Comparison of ENCODE assay signal across 11 cellular contexts in the genomic region with DNA sequence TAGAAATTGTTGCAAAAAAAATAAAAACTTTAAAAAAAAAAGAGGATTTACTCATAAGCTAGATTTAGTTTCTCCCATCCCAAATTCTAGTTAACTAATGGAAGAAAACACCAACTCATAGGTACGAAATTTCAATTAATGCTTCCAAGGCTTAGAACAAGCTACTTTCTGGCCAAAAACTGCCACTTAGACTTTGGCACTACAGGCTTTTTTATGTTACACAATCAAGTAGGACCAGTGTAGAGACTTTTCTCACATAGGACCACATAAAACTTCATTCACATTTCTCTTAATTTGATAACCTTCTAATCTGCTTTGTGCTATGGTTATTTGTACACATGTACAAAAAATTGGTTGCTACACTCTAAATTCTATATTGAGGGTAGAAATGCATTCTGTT. TPM values are rescaled to one million over a fixed set of nuclear protein-coding genes. Genes with fewer than 3 reads are reported as not detected.
A peak's percentile ranks its signal among the peaks of the same experiment; 100 is the strongest.
DNase-seq lines count a peak whose midpoint lies in the region; ATAC-seq and TF ChIP-seq lines count a peak whose summit lies in the region.
"Had no signal": no experiment of that assay in that cellular context is flagged by ENCODE, and none has a peak within 500 bp of the region (broad histone marks: within the 10 kb centered on the region; RNA-seq: fewer than 3 reads in every experiment).

No MANE protein-coding gene starts in this region.

- DNase-seq in H9 (no peak), PC-3 (no peak), fibroblast of the aortic adventitia (ENCODE audit: low read depth) (no peak), retinal pigment epithelial cell (ENCODE audit: low read depth) (no peak), G401 (ENCODE audit: low spot score) (no peak), NCI-H524 treated with DMSO at 0.1 percent for 48 hours (lab: John Stamatoyannopoulos, UW) (no peak)
- no peak for DNase-seq in NK-92 treated with Interleukin-12 subunit alpha and Interleukin-12 subunit beta, amount 100 ng/mL, for 24 hours (lab: John Stamatoyannopoulos, UW)
- DNase-seq: aorta, NCI-H1436 treated with DMSO at 0.1 percent for 48 hours had no signal

- H2BK120ac ChIP-seq in H9 (ENCODE audit: low read depth, low read length, poor library complexity, severe bottlenecking): no peak overlapping the region

- H2BK20ac ChIP-seq in H9 (ENCODE audit: low read depth, low read length, poor library complexity, severe bottlenecking): no peak overlapping the region

- H3K9ac ChIP-seq in H9 (ENCODE audit: extremely low read depth, insufficient read length, low read length): peak overlapping the region; percentile 71
- no peak overlapping the region for H3K9ac ChIP-seq in PC-3 (ENCODE audit: low read length)

- peaks cover 51% of the 10 kb centered on the region; the same call in 1 of the 2 replicates for H3K79me2 ChIP-seq in H9 (ENCODE audit: insufficient read depth, low read length)
- H3K79me2 ChIP-seq in PC-3 (ENCODE audit: low read length): peaks cover 88% of the 10 kb centered on the region

- no peak overlapping the region for H2BK15ac ChIP-seq in H9 (ENCODE audit: low read depth, low read length)

- no TSS peak for BruUV-seq in PC-3 (replicated peaks; lab: Mats Ljungman, UMichigan)

- H3K9me3 Mint-ChIP-seq in H9: no peaks in the 10 kb centered on the region

- no peaks in the 10 kb centered on the region for H3K9me3 ChIP-seq in H9 (ENCODE audit: control insufficient read depth, low read depth, low read length)
- no peaks in the 10 kb centered on the region for H3K9me3 ChIP-seq in PC-3 (ENCODE audit: low read length)
- H3K9me3 ChIP-seq: esophagus muscularis mucosa had no signal

- no peak overlapping the region for H3T11ph ChIP-seq in H9 (ENCODE audit: low read length)

- H3K23ac ChIP-seq in H9 (ENCODE audit: insufficient read length, low read depth, low read length): no peak overlapping the region

- TF ChIP-seq CTCF in H9 (conservative IDR thresholded peaks at IDR 0.05): no peak
- TF ChIP-seq CTCF in PC-3 (conservative IDR thresholded peaks at IDR 0.05; ENCODE audit: low read depth, low read length): no peak
- TF ChIP-seq CTCF in fibroblast of the aortic adventitia (IDR thresholded peaks at IDR 0.05; ENCODE audit: insufficient read depth, low read length): no peak
- TF ChIP-seq CTCF in retinal pigment epithelial cell (conservative IDR thresholded peaks at IDR 0.05; ENCODE audit: low read depth, low read length): no peak

- peak overlapping the region; percentile 32 to 90 (median 50); a peak in 6 of 7 replicates for H3K27ac Mint-ChIP-seq in H9

- H3K4me3 ChIP-seq in PC-3 (ENCODE audit: low read length) (peak overlapping the region; percentile 82), fibroblast of the aortic adventitia (ENCODE audit: low read depth, low read length) (peak overlapping the region; percentile 1), retinal pigment epithelial cell (ENCODE audit: low read length) (peak overlapping the region; percentile 2)

- intact Hi-C loops in PC-3 (cut with micrococcal nuclease): no loop called here

- H2BK12ac ChIP-seq in H9 (ENCODE audit: insufficient read length, low read depth, low read length): no peak overlapping the region

- H3K27me3 Mint-ChIP-seq in H9 (ENCODE audit: low read depth): no peaks in the 10 kb centered on the region

- H4K5ac ChIP-seq in H9 (ENCODE audit: insufficient read length, low read depth, low read length): no peak overlapping the region

- POLR2A ChIA-PET in PC-3 (lab: Charles Lee; ENCODE audit: unreplicated experiment): interaction anchor here (0.6 kb wide), 1 partner anchor 98 kb away, joined by 3 read pairs; the partner anchor contains the start of gene RBX1

- H2AFZ ChIP-seq in H9 (ENCODE audit: low read length) (no peak overlapping the region), PC-3 (ENCODE audit: low read length) (no peak overlapping the region)

- no peak overlapping the region for H3K4ac ChIP-seq in H9 (ENCODE audit: low read depth, low read length)

- H2AK5ac ChIP-seq in H9 (ENCODE audit: insufficient read length, low read length): no peak overlapping the region

- peaks cover 5 to 37% (median 25%) of the 10 kb centered on the region in 3 experiments for H3K36me3 Mint-ChIP-seq in H9 (ENCODE audit: insufficient read depth in 1 of 3, low read depth in 3 of 3)

- H4K91ac ChIP-seq in H9 (ENCODE audit: insufficient read length, low read depth, low read length): no peak overlapping the region

- no peak overlapping the region for H2BK5ac ChIP-seq in H9 (ENCODE audit: insufficient read length, low read length)

- no peak for ATAC-seq in PC-3
- ATAC-seq: HCT116 had no signal

- in situ Hi-C loops in G401 (cut with HindIII; ENCODE audit: low sequenced_read_pairs): no loop called here

- H3K27ac ChIP-seq in H9 (ENCODE audit: insufficient read length, low read depth, low read length) (no peak overlapping the region), PC-3 (ENCODE audit: low read length) (no peak overlapping the region)

- peaks cover 14% of the 10 kb centered on the region; the same call in 1 of the 2 replicates for H3K36me3 ChIP-seq in PC-3 (ENCODE audit: low read depth, low read length)

- H3K4me3 Mint-ChIP-seq in H9: peak overlapping the region; percentile 4 to 17; a peak in 3 of 5 replicates

- no peaks in the 10 kb centered on the region for H4K20me1 ChIP-seq in H9 (ENCODE audit: control insufficient read depth, insufficient read depth, insufficient read length)
- peaks cover 22% of the 10 kb centered on the region; the same call in 1 of the 2 replicates for H4K20me1 ChIP-seq in PC-3 (ENCODE audit: low read length)

- H3K4me2 ChIP-seq in H9 (ENCODE audit: insufficient read depth, insufficient read length, low read length) (no peak overlapping the region), PC-3 (ENCODE audit: low read length) (peak overlapping the region; percentile 95)

- no peak overlapping the region for H3K56ac ChIP-seq in H9 (ENCODE audit: insufficient read length, low read depth, low read length)

- peaks cover 6% of the 10 kb centered on the region for H3K79me1 ChIP-seq in H9 (ENCODE audit: insufficient read depth, low read depth, low read length, poor library complexity, severe bottlenecking)

- no peaks in the 10 kb centered on the region for H3K9me2 ChIP-seq in PC-3 (replicated peaks; ENCODE audit: low read length)

- WGBS in H9 (ENCODE audit: extremely low coverage, insufficient read length, low lambda C conversion rate): no CpG with 5 or more reads among the region's 1 CpG

- H3K4me1 Mint-ChIP-seq in H9: peaks cover 30% of the 10 kb centered on the region in 2 experiments

- H4K8ac ChIP-seq in H9 (replicated peaks; ENCODE audit: insufficient read length, low read depth, low read length): no peak overlapping the region

- peaks cover 5% of the 10 kb centered on the region for H3K23me2 ChIP-seq in H9 (ENCODE audit: insufficient read length, low read depth, low read length, poor library complexity, severe bottlenecking)

- CTCF ChIA-PET in PC-3 (lab: Charles Lee): interaction anchor here (0.5 kb wide), 1 partner anchor 38 kb away, joined by 4 read pairs; no protein-coding TSS in a partner anchor

- H3K18ac ChIP-seq in H9 (ENCODE audit: insufficient read length, low read depth, low read length): no peak overlapping the region

- peaks cover 2% of the 10 kb centered on the region; the same call in 1 of the 2 replicates for H3K4me1 ChIP-seq in H9 (ENCODE audit: insufficient read depth, low read length)
- peaks cover 33% of the 10 kb centered on the region for H3K4me1 ChIP-seq in PC-3 (ENCODE audit: insufficient read depth, low read length)

- H3F3A ChIP-seq in PC-3 (ENCODE audit: low read length, unreplicated experiment): no peaks in the 10 kb centered on the region

- H3K27me3 ChIP-seq in H9 (ENCODE audit: insufficient read depth, low read length): no peaks in the 10 kb centered on the region
- H3K27me3 ChIP-seq in PC-3 (ENCODE audit: low read length): no peaks in the 10 kb centered on the region
- H3K27me3 ChIP-seq: esophagus muscularis mucosa had no signal

- H3K14ac ChIP-seq in H9 (ENCODE audit: insufficient read depth, low read length): no peak overlapping the region

RNA-seq across cellular contexts. Expression of gene ST13, which starts 3.1 kb away (rescaled TPM):
- 345 and 353 TPM in 2 replicates for total RNA-seq in H9 (2021)
- 136 and 143 TPM in 2 replicates for total RNA-seq in PC-3 (2014; rRNA removed)
- total RNA-seq in fibroblast of the aortic adventitia (ENCODE audit: low replicate concordance): 154 and 514 TPM in 2 replicates
- total RNA-seq in G401 (2014; rRNA removed; shearing (Covaris generic)): 213 and 354 TPM in 2 replicates

RNA-seq across cellular contexts. Expression of gene XPNPEP3, which starts 3.6 kb away (rescaled TPM):
- 17.1 and 18.3 TPM in 2 replicates for total RNA-seq in H9 (2021)
- 7.9 and 8.5 TPM in 2 replicates for total RNA-seq in PC-3 (2014; rRNA removed)
- total RNA-seq in fibroblast of the aortic adventitia (ENCODE audit: low replicate concordance): 10.4 and 17.4 TPM in 2 replicates
- 8.7 and 9.2 TPM in 2 replicates for total RNA-seq in G401 (2014; rRNA removed; shearing (Covaris generic))

RNA-seq across cellular contexts. Expression of gene DNAJB7, which starts 8.6 kb away (rescaled TPM):
- not detected in 2 replicates for total RNA-seq in H9 (2021)
- not detected in 2 replicates for total RNA-seq in PC-3 (2014; rRNA removed)
- total RNA-seq in fibroblast of the aortic adventitia (ENCODE audit: low replicate concordance): not detected in 2 replicates
- not detected in 2 replicates for total RNA-seq in G401 (2014; rRNA removed; shearing (Covaris generic))
- total RNA-seq: aorta, esophagus muscularis mucosa had no signal

RNA-seq across cellular contexts. Expression of gene SLC25A17, which starts 34.2 kb away (rescaled TPM):
- total RNA-seq in H9 (2021) (26.5 and 30.2 TPM in 2 replicates), PC-3 (2014; rRNA removed) (18.3 and 24.7 TPM in 2 replicates), fibroblast of the aortic adventitia (ENCODE audit: low replicate concordance) (8.6 and 25.8 TPM in 2 replicates)
- 47.6 and 67.7 TPM in 2 replicates for total RNA-seq in G401 (2014; rRNA removed; shearing (Covaris generic))

Comparison
In these comparisons a context has a peak if more than half of its experiments do, and no peak if none do; other contexts are left out.
1. H3K4me3 ChIP-seq: peak in every context shown above with its lines; median percentile 82 in PC-3; 2 in retinal pigment epithelial cell; 1 in fibroblast of the aortic adventitia.